Comparison of ENCODE assay signal across 23 cellular contexts in the genomic region with DNA sequence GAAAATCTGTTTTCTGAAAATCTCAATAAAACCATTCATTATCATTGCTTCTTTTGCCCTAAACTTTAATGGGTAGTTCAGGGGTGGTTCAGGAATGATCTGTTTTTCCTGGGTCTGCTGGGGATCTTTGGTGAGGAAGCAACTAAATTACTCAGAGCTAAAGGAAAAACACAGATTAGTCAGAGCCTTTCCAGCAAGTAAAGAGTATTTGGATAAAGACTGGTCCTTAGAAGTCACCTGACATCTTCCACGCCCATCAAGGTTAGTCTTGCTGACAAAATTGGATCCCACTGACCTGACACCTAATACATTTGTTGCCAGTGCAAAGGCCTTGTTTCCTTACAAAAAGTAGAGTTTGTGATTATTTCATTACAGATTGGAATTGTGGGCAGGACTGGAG. TPM values are rescaled to one million over a fixed set of nuclear protein-coding genes. Genes with fewer than 3 reads are reported as not detected.
DNase-seq lines count a peak whose midpoint lies in the region; ATAC-seq, FAIRE-seq and TF ChIP-seq lines count a peak whose summit lies in the region.
"Had no signal": no experiment of that assay in that cellular context is flagged by ENCODE, and none has a peak within 500 bp of the region (broad histone marks: within the 10 kb centered on the region; RNA-seq: fewer than 3 reads in every experiment).

No MANE protein-coding gene starts in this region.

- no peak overlapping the region for H2BK5ac ChIP-seq in mesenchymal stem cell (ENCODE audit: low read depth, low read length, poor library complexity, severe bottlenecking)

- H3K9ac ChIP-seq in endothelial cell of umbilical vein (replicated peaks; ENCODE audit: extremely low read depth, insufficient read depth, low read length) (no peak overlapping the region), mesenchymal stem cell (ENCODE audit: low read length) (peak overlapping the region; percentile 18)

- H3K4me2 ChIP-seq in endothelial cell of umbilical vein (ENCODE audit: insufficient read depth, low read length) (no peak overlapping the region), mesenchymal stem cell (ENCODE audit: low read length, poor library complexity, severe bottlenecking) (no peak overlapping the region)

- CTCF ChIA-PET in endothelial cell of umbilical vein (lab: Charles Lee) = no interaction called here

- no peak overlapping the region for H3K4ac ChIP-seq in mesenchymal stem cell (ENCODE audit: low read depth in 1 of 2, low read length in 2 of 2)

- ATAC-seq in body of pancreas (no peak), GM21515 (IDR thresholded peaks at IDR 0.05; ENCODE audit: unreplicated experiment) (no peak)
- ATAC-seq: GM12878, Right ventricle myocardium inferior, SK-N-SH treated with all-trans-retinoic acid at 6 μM for 48 hours had no signal

- no peak overlapping the region for H2BK12ac ChIP-seq in mesenchymal stem cell (ENCODE audit: low read length in 2 of 2)

- H3K9me1 ChIP-seq in endothelial cell of umbilical vein (replicated peaks; ENCODE audit: control insufficient read depth, extremely low read depth, insufficient read depth, low read length) = no peaks in the 10 kb centered on the region

- H3K4me3 ChIP-seq in endothelial cell of umbilical vein (replicated peaks in 1 of 3; ENCODE audit: insufficient read depth in 1 of 3, low read depth in 1 of 3, low read length in 3 of 3) (no peak overlapping the region), mesenchymal stem cell (ENCODE audit: insufficient read depth in 1 of 2, low read depth in 1 of 2, low read length in 2 of 2) (no peak overlapping the region), body of pancreas (no peak overlapping the region)
- H3K4me3 ChIP-seq: GM12878 had no signal

- H2AK5ac ChIP-seq in mesenchymal stem cell (ENCODE audit: low read length, severe bottlenecking) = no peak overlapping the region

- no peak overlapping the region for H3K27ac ChIP-seq in endothelial cell of umbilical vein (ENCODE audit: insufficient read depth, low read depth, low read length)
- no peak overlapping the region for H3K27ac ChIP-seq in mesenchymal stem cell (ENCODE audit: low read length, poor library complexity, severe bottlenecking)
- no peak overlapping the region for H3K27ac ChIP-seq in body of pancreas

- DNase-seq in A172 (ENCODE audit: low spot score) (peak; percentile 10), RKO (ENCODE audit: low spot score) (peak; percentile 33), endothelial cell of umbilical vein (ENCODE audit: low read depth, low spot score) (peak; percentile 15), mesenchymal stem cell (no peak), D341Med (ENCODE audit: low spot score) (no peak), NCI-H2029 treated with DMSO at 0.1 percent for 48 hours (lab: John Stamatoyannopoulos, UW) (no peak), body of pancreas (no peak)
- DNase-seq: 8988T; C1 segment of cervical spinal cord; DMS153; HCEC 1CT; IMR-90; Kasumi-1; MV-4-11; NCI-H1436; NCI-H345; NCI-H526 treated with DMSO at 0.1 percent for 48 hours; NK-92 treated with Interleukin-12 subunit alpha and Interleukin-12 subunit beta, amount 100 ng/mL, for 24 hours had no signal

- TF ChIP-seq CTCF in endothelial cell of umbilical vein (IDR thresholded peaks at IDR 0.05; ENCODE audit: extremely low read depth in 1 of 2, insufficient read depth in 1 of 2, low read depth in 1 of 2, low read length in 2 of 2) = no peak
- no peak for TF ChIP-seq CTCF in body of pancreas (IDR thresholded peaks at IDR 0.05)

- no peak for TF ChIP-seq POLR2A in endothelial cell of umbilical vein (IDR thresholded peaks at IDR 0.05; ENCODE audit: low read depth, low read length)
- no peak for TF ChIP-seq POLR2A in body of pancreas (IDR thresholded peaks at IDR 0.05)

- H3K4me1 ChIP-seq in endothelial cell of umbilical vein (ENCODE audit: control insufficient read depth, extremely low read depth, insufficient read depth, low read length) = no peaks in the 10 kb centered on the region
- no peaks in the 10 kb centered on the region for H3K4me1 ChIP-seq in mesenchymal stem cell (ENCODE audit: control insufficient read depth, insufficient read depth, low read depth, low read length)
- H3K4me1 ChIP-seq in body of pancreas = no peaks in the 10 kb centered on the region

- no peak overlapping the region for H2BK15ac ChIP-seq in mesenchymal stem cell (ENCODE audit: low read depth, poor library complexity, severe bottlenecking)

- H2AFZ ChIP-seq in endothelial cell of umbilical vein (ENCODE audit: low read depth, low read length) (no peak overlapping the region), mesenchymal stem cell (ENCODE audit: low read depth, low read length) (no peak overlapping the region)

- H3K14ac ChIP-seq in mesenchymal stem cell (ENCODE audit: low read length in 2 of 2) = no peak overlapping the region

- BruUV-seq in endothelial cell of umbilical vein (replicated peaks; lab: Mats Ljungman, UMichigan) = no TSS peak

- 100% methylated on average over 1 of the region's 1 CpG for WGBS in mesenchymal stem cell
- WGBS in body of pancreas, 2 donors = 45 to 60% methylated on average over 1 of the region's 1 CpG

- no peaks in the 10 kb centered on the region for H3K9me3 ChIP-seq in endothelial cell of umbilical vein (replicated peaks; ENCODE audit: control insufficient read depth, insufficient read depth, low read length)
- H3K9me3 ChIP-seq in mesenchymal stem cell (ENCODE audit: control insufficient read depth, low read length) = no peaks in the 10 kb centered on the region
- no peaks in the 10 kb centered on the region for H3K9me3 ChIP-seq in body of pancreas

- H3K18ac ChIP-seq in mesenchymal stem cell (ENCODE audit: low read depth in 1 of 2, low read length in 2 of 2) = no peak overlapping the region

- dilution Hi-C loops in endothelial cell of umbilical vein (cut with MboI; ENCODE audit: extremely low pct_ligation_motif_present, low sequenced_read_pairs) = no loop called here

- H3K79me2 ChIP-seq in endothelial cell of umbilical vein (ENCODE audit: control insufficient read depth, insufficient read depth, low read length) = no peaks in the 10 kb centered on the region

- no peaks in the 10 kb centered on the region for H4K20me1 ChIP-seq in endothelial cell of umbilical vein (replicated peaks; ENCODE audit: control insufficient read depth, extremely low read depth, insufficient read depth, low read length)

- FAIRE-seq in endothelial cell of umbilical vein (lab: Jason Lieb, UNC) = no peak
- FAIRE-seq: GM12878, GM18507 had no signal

- H3K79me1 ChIP-seq in mesenchymal stem cell (replicated peaks; ENCODE audit: low read length, poor library complexity, severe bottlenecking) = no peaks in the 10 kb centered on the region

- no peak overlapping the region for H4K8ac ChIP-seq in mesenchymal stem cell (ENCODE audit: low read length)

- no peak overlapping the region for H2BK120ac ChIP-seq in mesenchymal stem cell (ENCODE audit: low read depth, low read length)

- H3K27me3 ChIP-seq in endothelial cell of umbilical vein (ENCODE audit: control insufficient read depth in 2 of 2, insufficient read depth in 2 of 2, low read length in 2 of 2) = no peaks in the 10 kb centered on the region
- H3K27me3 ChIP-seq in mesenchymal stem cell (ENCODE audit: control insufficient read depth in 1 of 2, insufficient read depth in 1 of 2, low read length in 2 of 2) = no peaks in the 10 kb centered on the region
- H3K27me3 ChIP-seq in body of pancreas = no peaks in the 10 kb centered on the region

- POLR2A ChIA-PET in endothelial cell of umbilical vein (lab: Charles Lee) = no interaction called here

- no peak overlapping the region for H4K91ac ChIP-seq in mesenchymal stem cell (ENCODE audit: low read length)

- intact Hi-C loops in endothelial cell of umbilical vein (cut with micrococcal nuclease) (no loop called here), body of pancreas (cut with DNase I) (no loop called here)

- no peak overlapping the region for H3K23ac ChIP-seq in mesenchymal stem cell (ENCODE audit: low read length in 2 of 2)

- H3K36me3 ChIP-seq in endothelial cell of umbilical vein (ENCODE audit: control insufficient read depth in 2 of 2, extremely low read depth in 1 of 2, insufficient read depth in 2 of 2, low read length in 2 of 2) (no peaks in the 10 kb centered on the region), mesenchymal stem cell (ENCODE audit: control insufficient read depth in 1 of 2, insufficient read depth in 2 of 2, low read depth in 1 of 2, low read length in 2 of 2) (no peaks in the 10 kb centered on the region), body of pancreas (replicated peaks in 1 of 2; ENCODE audit: insufficient read depth in 1 of 2, low read depth in 2 of 2) (no peaks in the 10 kb centered on the region)

TF ChIP-seq in endothelial cell of umbilical vein, 7 proteins besides CTCF, POLR2A, EP300 and RAD21:
- no peak for TF ChIP-seq MYC (IDR thresholded peaks at IDR 0.05; ENCODE audit: low read depth, low read length)
- TF ChIP-seq MAX (IDR thresholded peaks at IDR 0.05; ENCODE audit: insufficient read depth, insufficient read length) = no peak
- peak; percentile 22 for TF ChIP-seq FOS (IDR thresholded peaks at IDR 0.05; ENCODE audit: borderline replicate concordance, insufficient read depth, low read length)
- TF ChIP-seq EZH2 (IDR thresholded peaks at IDR 0.05; ENCODE audit: borderline replicate concordance, low read depth, low read length, severe bottlenecking) = no peak

RNA-seq across cellular contexts. Expression of gene HSPA13, which starts 24.2 kb away (rescaled TPM):
- total RNA-seq in A172 (2014; rRNA removed; shearing (Covaris generic)) = 114 and 134 TPM in 2 replicates
- 40.4 and 44.8 TPM in 2 replicates for total RNA-seq in endothelial cell of umbilical vein
- polyA plus RNA-seq in endothelial cell of umbilical vein = 9.5 and 11.5 TPM in 2 replicates
- polyA plus RNA-seq in endothelial cell of umbilical vein (2011; cell fraction: cytosol; rRNA removed) = 10.6 and 12.8 TPM in 2 replicates
- 9.6 and 15.4 TPM in 2 replicates for polyA plus RNA-seq in endothelial cell of umbilical vein (2011; cell fraction: nucleus; rRNA removed)
- polyA plus RNA-seq in endothelial cell of umbilical vein (2012) = 24.6 and 33.6 TPM in 2 replicates
- polyA minus RNA-seq in endothelial cell of umbilical vein = 24.9 and 25.8 TPM in 2 replicates
- polyA minus RNA-seq in endothelial cell of umbilical vein (2011; cell fraction: cytosol; rRNA and poly(A)+ RNA removed) = 13.8 TPM
- 11.6 and 23.8 TPM in 2 replicates for polyA minus RNA-seq in endothelial cell of umbilical vein (2011; cell fraction: nucleus; rRNA and poly(A)+ RNA removed)
- polyA plus RNA-seq in mesenchymal stem cell (2013, experiment 1 of 2) = 32.6 TPM
- polyA plus RNA-seq in mesenchymal stem cell (2013, experiment 2 of 2) = 34.2 TPM
- 10 to 100 TPM; 10.2 to 11.2 TPM for total RNA-seq in body of pancreas

Comparison
In these comparisons a context has a peak if more than half of its experiments do, and no peak if none do; other contexts are left out.
1. DNase-seq: peak in A172 (single experiment), RKO (single experiment) and endothelial cell of umbilical vein (single experiment); none in mesenchymal stem cell (single experiment), D341Med (single experiment), NCI-H2029 treated with DMSO at 0.1 percent for 48 hours (single experiment) and body of pancreas (0 of 4).